19 cellular contexts compared by ENCODE assay signal in the genomic region with DNA sequence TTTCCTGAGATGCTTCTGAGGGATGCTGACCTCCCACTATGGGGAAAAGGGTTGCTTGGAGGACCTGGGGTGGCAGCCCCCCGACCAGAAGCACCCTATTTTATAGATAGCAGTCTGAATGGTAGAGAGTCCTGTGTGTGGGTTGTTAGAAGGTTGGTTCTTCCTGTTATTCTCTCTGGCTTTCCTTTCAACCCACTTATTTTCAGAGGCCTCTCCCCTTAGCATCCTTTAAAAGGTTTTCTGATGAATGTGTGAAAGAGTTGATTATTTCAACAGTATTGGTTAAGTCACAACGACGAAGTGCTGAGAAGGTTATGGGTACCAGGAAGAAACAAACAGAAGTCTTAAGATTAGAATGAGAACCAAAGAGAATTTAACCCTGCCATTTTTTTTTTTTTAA. TPM values are rescaled to one million over a fixed set of nuclear protein-coding genes. Genes with fewer than 3 reads are reported as not detected.
"Had no signal": no experiment of that assay in that cellular context is flagged by ENCODE, and none has a peak within 500 bp of the region (broad histone marks: within the 10 kb centered on the region; RNA-seq: fewer than 3 reads in every experiment).

No MANE protein-coding gene starts in this region.

- H3K27ac ChIP-seq: gastroesophageal sphincter, heart right ventricle, ovary, right lobe of liver, WERI-Rb-1 had no signal

- H3K36me3 ChIP-seq: ovary had no signal

- DNase-seq: activated effector memory CD4-positive, alpha-beta T cell treated with Interleukin-2 at 50 U/mL for 16 hours; heart right ventricle; midbrain; ovary; right lobe of liver; stimulated activated CD4-positive, alpha-beta T cell treated with anti-CD3 and anti-CD28 coated beads, Interleukin-4, amount 100 ng/mL, for 4 hours; stimulated activated CD8-positive, alpha-beta memory T cell treated with anti-CD3 and anti-CD28 coated beads, Interleukin-4, amount 100 ng/mL, for 48 hours; stimulated activated naive CD4-positive, alpha-beta T cell treated with Interleukin-2 at 50 U/mL for 16 hours; WERI-Rb-1 had no signal

- ATAC-seq: gastroesophageal sphincter, heart right ventricle, right lobe of liver, Right ventricle myocardium inferior had no signal

- H3K9me3 Mint-ChIP-seq: type B pancreatic cell had no signal

- H3K4me3 Mint-ChIP-seq: type B pancreatic cell had no signal

- H3K4me3 ChIP-seq: cardiac muscle cell, gastroesophageal sphincter, heart right ventricle, lung, ovary, right lobe of liver, smooth muscle cell had no signal

- H3K27me3 ChIP-seq: cardiac muscle cell, gastroesophageal sphincter, heart right ventricle, ovary, right lobe of liver had no signal

- H3K4me1 ChIP-seq: gastroesophageal sphincter, heart right ventricle, right lobe of liver had no signal

- H3K9me3 ChIP-seq: gastroesophageal sphincter, heart right ventricle, ovary, right lobe of liver had no signal

- H3K27ac Mint-ChIP-seq: type B pancreatic cell had no signal

RNA-seq across cellular contexts. Expression of gene MANSC4, which starts 20.8 kb away (rescaled TPM):
- total RNA-seq: cardiac muscle cell, gastroesophageal sphincter, heart right ventricle, lung, myocyte, pulmonary artery endothelial cell, right lobe of liver, Right ventricle myocardium inferior, temporal lobe had no signal
- polyA plus RNA-seq: cardiac muscle cell, esophagus, heart right ventricle, lung had no signal
